Comparison of ENCODE assay signal across 8 cellular contexts in genomic region chr16:50273888-50274770, GRCh38. TPM values are rescaled to one million over a fixed set of nuclear protein-coding genes. Genes with fewer than 3 reads are reported as not detected.
DNase-seq lines count a peak whose midpoint lies in the region; ATAC-seq and TF ChIP-seq lines count a peak whose summit lies in the region.

No MANE protein-coding gene starts in this region.

- H3K27ac Mint-ChIP-seq in T-cell = peak overlapping the region; percentile 99 to 100
- peak overlapping the region; percentile 90 for H3K27ac Mint-ChIP-seq in dendritic cell treated with granulocyte-macrophage colony-stimulating factor and Interleukin-4, amounts not matched to agents 40 ng/mL and 50 ng/mL, for 4 days
- no peak overlapping the region for H3K27ac Mint-ChIP-seq in mesothelial cell of epicardium

- peaks cover 98 to 100% (median 99%) of the 10 kb centered on the region in 3 donors for H3K4me1 Mint-ChIP-seq in T-cell
- peaks cover 92% of the 10 kb centered on the region for H3K4me1 Mint-ChIP-seq in dendritic cell treated with granulocyte-macrophage colony-stimulating factor and Interleukin-4, amounts not matched to agents 40 ng/mL and 50 ng/mL, for 4 days (ENCODE audit: low read depth)
- H3K4me1 Mint-ChIP-seq in mesothelial cell of epicardium = no peaks in the 10 kb centered on the region

- no peaks in the 10 kb centered on the region for H3K27me3 Mint-ChIP-seq in T-cell
- H3K27me3 Mint-ChIP-seq in dendritic cell treated with granulocyte-macrophage colony-stimulating factor and Interleukin-4, amounts not matched to agents 40 ng/mL and 50 ng/mL, for 4 days = no peaks in the 10 kb centered on the region
- H3K27me3 Mint-ChIP-seq in mesothelial cell of epicardium (ENCODE audit: low read depth) = no peaks in the 10 kb centered on the region

- POLR2A ChIA-PET in T-cell (lab: Charles Lee) = interaction anchor here (0.5 to 0.8 kb wide), 6 partner anchors 9 to 467 kb away, joined by 3 to 9 read pairs (median 4); no protein-coding TSS in a partner anchor

- TF ChIP-seq CTCF in mesothelial cell of epicardium (IDR thresholded peaks at IDR 0.05; ENCODE audit: unreplicated experiment) = no peak

- CTCF ChIA-PET in T-cell (lab: Charles Lee) = interaction anchor here (0.6 to 2.1 kb wide), 16 partner anchors 8 to 532 kb away, joined by 3 to 8 read pairs (median 4); partner anchors contain the start of gene CNEP1R1 (in 1 of the 2)

- intact Hi-C loops in dendritic cell treated with granulocyte-macrophage colony-stimulating factor and Interleukin-4, amounts not matched to agents 40 ng/mL and 50 ng/mL, for 4 days (cut with micrococcal nuclease) = no loop called here

- DNase-seq in T-cell (peak in 33 of 34 experiments; percentile 34 to 73 (median 57)), mesothelial cell of epicardium (ENCODE audit: low spot score in 2 of 2, unreplicated experiment in 2 of 2) (no peak), NCI-H2029 treated with DMSO at 0.1 percent for 48 hours (lab: John Stamatoyannopoulos, UW) (no peak), Kasumi-1 (lab: John Stamatoyannopoulos, UW) (no peak)
- DNase-seq in stimulated activated CD4-positive, alpha-beta T cell treated with anti-CD3 and anti-CD28 coated beads, Interleukin-4, amount 100 ng/mL, for 1 hour = peak; percentile 50

- H3K9me3 Mint-ChIP-seq in T-cell (no peaks in the 10 kb centered on the region), mesothelial cell of epicardium (peaks cover 5% of the 10 kb centered on the region)
- H3K9me3 Mint-ChIP-seq in dendritic cell treated with granulocyte-macrophage colony-stimulating factor and Interleukin-4, amounts not matched to agents 40 ng/mL and 50 ng/mL, for 4 days = no peaks in the 10 kb centered on the region

- peak overlapping the region; percentile 85 to 89 (median 85) for H3K4me3 Mint-ChIP-seq in T-cell
- peak overlapping the region; percentile 96 for H3K4me3 Mint-ChIP-seq in dendritic cell treated with granulocyte-macrophage colony-stimulating factor and Interleukin-4, amounts not matched to agents 40 ng/mL and 50 ng/mL, for 4 days
- H3K4me3 Mint-ChIP-seq in mesothelial cell of epicardium = no peak overlapping the region

- ATAC-seq in GM19025 (IDR thresholded peaks at IDR 0.05; ENCODE audit: low read depth, unreplicated experiment) = peak; percentile 62
- peak; percentile 59 for ATAC-seq in HG03025 (IDR thresholded peaks at IDR 0.05; ENCODE audit: low FRiP score, unreplicated experiment)
- peak; percentile 80 to 84 (median 82) for ATAC-seq in T-cell (replicated peaks in 1 of 4)

- H3K36me3 Mint-ChIP-seq in T-cell (peaks cover 18% of the 10 kb centered on the region), mesothelial cell of epicardium (peaks cover 3% of the 10 kb centered on the region)
- peaks cover 86% of the 10 kb centered on the region for H3K36me3 Mint-ChIP-seq in dendritic cell treated with granulocyte-macrophage colony-stimulating factor and Interleukin-4, amounts not matched to agents 40 ng/mL and 50 ng/mL, for 4 days (ENCODE audit: low read depth)

RNA-seq across cellular contexts. Expression of gene ADCY7, which starts 7.8 kb away (rescaled TPM):
- total RNA-seq in T-cell (100 to 1,000 TPM; 201 to 314 (median 278) TPM), mesothelial cell of epicardium (23.5 to 25.7 TPM (median 24.8 TPM) in 3 replicates)

Comparison
In these comparisons a context has a peak if more than half of its experiments do, and no peak if none do; other contexts are left out.
1. DNase-seq: peak in T-cell (33 of 34) and stimulated activated CD4-positive, alpha-beta T cell treated with anti-CD3 and anti-CD28 coated beads, Interleukin-4, amount 100 ng/mL, for 1 hour (single experiment); none in mesothelial cell of epicardium (0 of 2), NCI-H2029 treated with DMSO at 0.1 percent for 48 hours (single experiment) and Kasumi-1 (0 of 2).
2. Peak in every context shown above with its lines, with median percentiles within 50 percentile points of each other: ATAC-seq.